ENCODE assay signal across 19 cellular contexts in genomic region chr9:135225619-135226228, GRCh38.
"Had no signal": no experiment of that assay in that cellular context is flagged by ENCODE, and none has a peak within 500 bp of the region (broad histone marks: within the 10 kb centered on the region; RNA-seq: fewer than 3 reads in every experiment).

No MANE protein-coding gene starts in this region.

- DNase-seq: activated B cell treated with CpG ODN at 0.5 μM for 24 hours; activated CD4-positive, alpha-beta memory T cell treated with anti-CD3 and anti-CD28 coated beads for 36 hours; activated CD4-positive, alpha-beta T cell treated with anti-CD3 and anti-CD28 coated beads for 4 hours; activated gamma-delta T cell treated with Interleukin-2 at 50 U/mL for 16 hours; activated T-cell treated with anti-CD3 and anti-CD28 coated beads for 4 hours; foreskin fibroblast; mesendoderm; stimulated activated CD4-positive, alpha-beta T cell treated with anti-CD3 and anti-CD28 coated beads, Interleukin-12 subunit alpha, Interleukin-12 subunit beta, amount 100 ng/mL, for 4 hours; stimulated activated CD4-positive, alpha-beta T cell treated with anti-CD3 and anti-CD28 coated beads, Interleukin-1b, Interleukin-23, amount 100 ng/mL, for 48 hours; stimulated activated CD8-positive, alpha-beta memory T cell treated with anti-CD3 and anti-CD28 coated beads, Interleukin-4, amount 100 ng/mL, for 48 hours; stimulated activated naive CD4-positive, alpha-beta T cell had no signal

- H3K27ac ChIP-seq: dorsolateral prefrontal cortex, epithelial cell of prostate, parathyroid adenoma had no signal

- H3K4me3 Mint-ChIP-seq: activated B cell treated with CpG ODN at 0.5 μM for 24 hours; activated CD4-positive, alpha-beta memory T cell treated with anti-CD3 and anti-CD28 coated beads for 36 hours; activated naive CD8-positive, alpha-beta T cell; activated T-helper 1 cell treated with anti-CD3 and anti-CD28 coated beads, Interleukin-12 subunit alpha, Interleukin-12 subunit beta, Interleukin-2, Interleukin-4 antibody, amounts not matched to agents 30 ng/mL and 10 ng/mL and 1 ng/mL, durations not matched to agents 14 hours and 24 hours and 36 hours; naive thymus-derived CD8-positive, alpha-beta T cell; T-helper 2 cell treated with Interferon-gamma antibody and Interleukin-4, amounts not matched to agents 5 μg/mL and 100 μg/mL, for 36 hours had no signal

- H3K4me1 ChIP-seq: parathyroid adenoma had no signal

- H3K4me1 Mint-ChIP-seq: activated B cell treated with CpG ODN at 0.5 μM for 24 hours; naive thymus-derived CD8-positive, alpha-beta T cell had no signal

- H3K27ac Mint-ChIP-seq: activated B cell treated with CpG ODN at 0.5 μM for 24 hours; activated CD4-positive, alpha-beta memory T cell treated with anti-CD3 and anti-CD28 coated beads for 36 hours; activated naive CD8-positive, alpha-beta T cell; activated T-helper 1 cell treated with anti-CD3 and anti-CD28 coated beads, Interleukin-12 subunit alpha, Interleukin-12 subunit beta, Interleukin-2, Interleukin-4 antibody, amounts not matched to agents 30 ng/mL and 10 ng/mL and 1 ng/mL, durations not matched to agents 14 hours and 24 hours and 36 hours; naive thymus-derived CD8-positive, alpha-beta T cell; T-helper 2 cell treated with Interferon-gamma antibody and Interleukin-4, amounts not matched to agents 5 μg/mL and 100 μg/mL, for 36 hours had no signal

- H2AFZ ChIP-seq: parathyroid adenoma had no signal

- ATAC-seq: left ventricle myocardium superior; naive thymus-derived CD8-positive, alpha-beta T cell had no signal

- H3K4me3 ChIP-seq: dorsolateral prefrontal cortex had no signal

- H3K79me2 ChIP-seq: parathyroid adenoma had no signal

- H3K9me3 Mint-ChIP-seq: activated B cell treated with CpG ODN at 0.5 μM for 24 hours; activated CD4-positive, alpha-beta memory T cell treated with anti-CD3 and anti-CD28 coated beads for 36 hours; activated T-helper 1 cell treated with anti-CD3 and anti-CD28 coated beads, Interleukin-12 subunit alpha, Interleukin-12 subunit beta, Interleukin-2, Interleukin-4 antibody, amounts not matched to agents 30 ng/mL and 10 ng/mL and 1 ng/mL, durations not matched to agents 14 hours and 24 hours and 36 hours; naive thymus-derived CD8-positive, alpha-beta T cell; T-helper 2 cell treated with Interferon-gamma antibody and Interleukin-4, amounts not matched to agents 5 μg/mL and 100 μg/mL, for 36 hours had no signal

- H3K9ac ChIP-seq: parathyroid adenoma had no signal

- H3K27me3 Mint-ChIP-seq: activated B cell treated with CpG ODN at 0.5 μM for 24 hours had no signal

- H3K36me3 Mint-ChIP-seq: activated CD4-positive, alpha-beta memory T cell treated with anti-CD3 and anti-CD28 coated beads for 36 hours; activated naive CD8-positive, alpha-beta T cell; naive thymus-derived CD8-positive, alpha-beta T cell had no signal
